In the genomic region with DNA sequence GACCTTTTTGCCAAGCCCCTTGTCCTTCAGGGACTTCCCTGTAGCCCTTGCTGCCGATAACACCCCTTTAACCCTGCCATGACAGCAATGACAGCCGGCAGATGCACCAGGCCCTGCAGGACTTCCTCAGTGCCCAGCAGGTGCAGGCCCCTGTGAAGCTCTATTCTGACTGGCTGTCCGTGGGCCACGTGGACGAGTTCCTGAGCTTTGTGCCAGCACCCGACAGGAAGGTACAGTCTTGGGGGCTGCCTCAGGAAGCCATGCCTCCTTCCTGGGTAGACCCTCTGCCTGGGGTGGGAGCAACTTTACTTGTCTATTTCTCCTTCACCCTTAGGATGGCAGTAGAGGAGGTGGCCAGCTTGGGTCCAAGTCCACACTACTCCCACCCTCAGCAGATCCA, we compare ENCODE assay signal across 12 cellular contexts. TPM values are rescaled to one million over a fixed set of nuclear protein-coding genes. Genes with fewer than 3 reads are reported as not detected.
DNase-seq lines count a peak whose midpoint lies in the region; ATAC-seq lines count a peak whose summit lies in the region.
"Had no signal": no experiment of that assay in that cellular context is flagged by ENCODE, and none has a peak within 500 bp of the region (broad histone marks: within the 10 kb centered on the region; RNA-seq: fewer than 3 reads in every experiment).

No MANE protein-coding gene starts in this region.

- no peaks in the 10 kb centered on the region for H3K36me3 Mint-ChIP-seq in activated T-cell treated with anti-CD3 and anti-CD28 coated beads, Interleukin-2, amount 50 U/mL, for 24 hours (ENCODE audit: low read depth)
- no peaks in the 10 kb centered on the region for H3K36me3 Mint-ChIP-seq in immature natural killer cell

- peak overlapping the region; percentile 80 for H3K27ac Mint-ChIP-seq in activated T-cell treated with anti-CD3 and anti-CD28 coated beads, Interleukin-2, amount 50 U/mL, for 24 hours
- peak overlapping the region in 3 of 6 donors; percentile 42 to 50 (median 47) for H3K27ac Mint-ChIP-seq in immature natural killer cell
- H3K27ac Mint-ChIP-seq in stimulated activated naive CD8-positive, alpha-beta T cell treated with anti-CD3 and anti-CD28 coated beads, Interleukin-15, amount 100 ng/mL, for 72 hours: peak overlapping the region; percentile 95 to 97

- peaks cover 13% of the 10 kb centered on the region for H3K4me1 Mint-ChIP-seq in activated T-cell treated with anti-CD3 and anti-CD28 coated beads, Interleukin-2, amount 50 U/mL, for 24 hours (ENCODE audit: low read depth)
- peaks cover 0 to 7% of the 10 kb centered on the region in 2 donors for H3K4me1 Mint-ChIP-seq in immature natural killer cell
- peaks cover 24% of the 10 kb centered on the region for H3K4me1 Mint-ChIP-seq in stimulated activated naive CD8-positive, alpha-beta T cell treated with anti-CD3 and anti-CD28 coated beads, Interleukin-15, amount 100 ng/mL, for 72 hours

- peak overlapping the region; percentile 68 for H3K4me3 Mint-ChIP-seq in activated T-cell treated with anti-CD3 and anti-CD28 coated beads, Interleukin-2, amount 50 U/mL, for 24 hours
- H3K4me3 Mint-ChIP-seq in immature natural killer cell: peak overlapping the region in 3 of 5 donors; percentile 48 to 71 (median 58)
- peak overlapping the region; percentile 84 to 88 for H3K4me3 Mint-ChIP-seq in stimulated activated naive CD8-positive, alpha-beta T cell treated with anti-CD3 and anti-CD28 coated beads, Interleukin-15, amount 100 ng/mL, for 72 hours

- no peaks in the 10 kb centered on the region for H3K9me3 Mint-ChIP-seq in activated T-cell treated with anti-CD3 and anti-CD28 coated beads, Interleukin-2, amount 50 U/mL, for 24 hours
- H3K9me3 Mint-ChIP-seq in immature natural killer cell: no peaks in the 10 kb centered on the region
- H3K9me3 Mint-ChIP-seq in stimulated activated naive CD8-positive, alpha-beta T cell treated with anti-CD3 and anti-CD28 coated beads, Interleukin-15, amount 100 ng/mL, for 72 hours: no peaks in the 10 kb centered on the region

- ATAC-seq in stimulated activated naive CD8-positive, alpha-beta T cell treated with anti-CD3 and anti-CD28 coated beads, Interleukin-15, amount 100 ng/mL, for 72 hours: peak; percentile 98
- ATAC-seq in HG03139 (IDR thresholded peaks at IDR 0.05; ENCODE audit: unreplicated experiment): no peak
- ATAC-seq: left lung had no signal

- DNase-seq in stimulated activated CD4-positive, alpha-beta T cell treated with anti-CD3 and anti-CD28 coated beads, Interleukin-12 subunit alpha, Interleukin-12 subunit beta, amount 100 ng/mL, for 4 hours: peak; percentile 9
- DNase-seq in stimulated activated CD4-positive, alpha-beta T cell treated with anti-CD3 and anti-CD28 coated beads, Interleukin-4, amount 100 ng/mL, for 24 hours: no peak
- no peak for DNase-seq in activated T-cell treated with anti-CD3 and anti-CD28 coated beads, Interleukin-2, amount 50 U/mL, for 24 hours
- peak in 1 of 3 donors; percentile 3 for DNase-seq in immature natural killer cell
- peak; percentile 50 to 73 for DNase-seq in stimulated activated naive CD8-positive, alpha-beta T cell treated with anti-CD3 and anti-CD28 coated beads, Interleukin-15, amount 100 ng/mL, for 72 hours
- DNase-seq in cerebellar nuclear complex (lab: John Stamatoyannopoulos, UW): no peak
- DNase-seq in midbrain (lab: John Stamatoyannopoulos, UW): no peak
- DNase-seq: dorsolateral prefrontal cortex, left lung, NCI-H1092 treated with DMSO at 0.1 percent for 48 hours, NCI-H2227 treated with DMSO at 0.1 percent for 48 hours had no signal

- H3K27me3 Mint-ChIP-seq in activated T-cell treated with anti-CD3 and anti-CD28 coated beads, Interleukin-2, amount 50 U/mL, for 24 hours: peaks cover 3% of the 10 kb centered on the region
- H3K27me3 Mint-ChIP-seq in immature natural killer cell (ENCODE audit: low read depth in 3 of 3): peaks cover 0 to 6% (median 1%) of the 10 kb centered on the region in 3 donors
- no peaks in the 10 kb centered on the region for H3K27me3 Mint-ChIP-seq in stimulated activated naive CD8-positive, alpha-beta T cell treated with anti-CD3 and anti-CD28 coated beads, Interleukin-15, amount 100 ng/mL, for 72 hours

RNA-seq across cellular contexts. Expression of gene PADI6, which starts 16.1 kb away (rescaled TPM):
- polyA plus RNA-seq in immature natural killer cell: 1 to 10 TPM in 1 of 3 donors, under 1 TPM in 2; 0.71 to 1.8 (median 0.92) TPM

RNA-seq across cellular contexts. Expression of gene PADI4, which starts 47.9 kb away (rescaled TPM):
- 1 to 10 TPM; 1.4 to 5.1 (median 3.0) TPM for polyA plus RNA-seq in immature natural killer cell

Comparison
In these comparisons a context has a peak if more than half of its experiments do, and no peak if none do; other contexts are left out.
1. DNase-seq: peak in stimulated activated CD4-positive, alpha-beta T cell treated with anti-CD3 and anti-CD28 coated beads, Interleukin-12 subunit alpha, Interleukin-12 subunit beta, amount 100 ng/mL, for 4 hours (single experiment) and stimulated activated naive CD8-positive, alpha-beta T cell treated with anti-CD3 and anti-CD28 coated beads, Interleukin-15, amount 100 ng/mL, for 72 hours (2 of 2); none in stimulated activated CD4-positive, alpha-beta T cell treated with anti-CD3 and anti-CD28 coated beads, Interleukin-4, amount 100 ng/mL, for 24 hours (single experiment), activated T-cell treated with anti-CD3 and anti-CD28 coated beads, Interleukin-2, amount 50 U/mL, for 24 hours (single experiment), cerebellar nuclear complex (0 of 2) and midbrain (single experiment).
2. Peak in every context shown above with its lines, with median percentiles within 50 percentile points of each other: H3K4me3 Mint-ChIP-seq.